In the genomic region with DNA sequence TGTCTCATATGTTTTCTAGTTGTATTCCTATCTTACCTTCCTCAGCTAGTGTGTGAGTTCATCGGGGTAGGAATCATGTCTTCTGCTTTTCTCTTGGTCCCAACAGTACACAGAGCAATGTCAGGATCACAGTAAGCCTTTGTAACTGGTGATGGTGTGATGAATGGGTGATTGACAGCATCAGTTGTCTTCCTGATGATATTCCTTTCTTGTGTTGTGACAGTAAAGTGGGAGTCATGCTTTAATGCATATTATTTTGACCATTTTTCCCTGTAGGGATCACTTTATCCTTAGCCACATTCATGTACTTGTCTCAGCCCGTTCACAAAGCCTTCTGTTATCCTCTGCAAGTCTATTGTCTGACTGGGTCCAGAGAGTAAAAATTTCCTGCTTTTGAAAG, we compare ENCODE assay signal across 21 cellular contexts.
A peak's percentile ranks its signal among the peaks of the same experiment; 100 is the strongest.
DNase-seq lines count a peak whose midpoint lies in the region; ATAC-seq, FAIRE-seq and TF ChIP-seq lines count a peak whose summit lies in the region.
"Had no signal": no experiment of that assay in that cellular context is flagged by ENCODE, and none has a peak within 500 bp of the region (broad histone marks: within the 10 kb centered on the region; RNA-seq: fewer than 3 reads in every experiment).

No MANE protein-coding gene starts in this region.

- H3K4me1 Mint-ChIP-seq in central memory CD8-positive, alpha-beta T cell, result peaks cover 9% of the 10 kb centered on the region
- H3K4me1 Mint-ChIP-seq in natural killer cell, result peaks cover 7 to 16% of the 10 kb centered on the region in 2 donors

- peaks cover 24% of the 10 kb centered on the region for H3K36me3 Mint-ChIP-seq in central memory CD8-positive, alpha-beta T cell (ENCODE audit: insufficient read depth)
- no peaks in the 10 kb centered on the region for H3K36me3 Mint-ChIP-seq in natural killer cell

- intact Hi-C loops in natural killer cell (cut with micrococcal nuclease), result no loop called here
- intact Hi-C loops in dorsolateral prefrontal cortex (cut with DNase I), result no loop called here
- intact Hi-C loops in mucosa of descending colon (cut with DNase I, micrococcal nuclease), result no loop called here

- no peaks in the 10 kb centered on the region for H3K9me3 Mint-ChIP-seq in central memory CD8-positive, alpha-beta T cell
- H3K9me3 Mint-ChIP-seq in natural killer cell, result no peaks in the 10 kb centered on the region
- H3K9me3 Mint-ChIP-seq: CD8-positive, alpha-beta T cell had no signal

- peak overlapping the region; percentile 29 for H3K27ac Mint-ChIP-seq in central memory CD8-positive, alpha-beta T cell (ENCODE audit: low read depth)
- peak overlapping the region; percentile 17 to 66 for H3K27ac Mint-ChIP-seq in natural killer cell
- H3K27ac Mint-ChIP-seq: CD8-positive, alpha-beta T cell had no signal

- peak; percentile 69 for FAIRE-seq in GM12891 (lab: Jason Lieb, UNC)
- FAIRE-seq: A549, GM12878, H54 had no signal

- TF ChIP-seq CTCF in natural killer cell (IDR thresholded peaks at IDR 0.05) (no peak), dorsolateral prefrontal cortex (IDR thresholded peaks at IDR 0.05 in 54 of 56, conservative IDR thresholded peaks at IDR 0.05 in 2 of 56; ENCODE audit: low read depth in 1 of 56, partially characterized antibody in 56 of 56) (no peak), mucosa of descending colon (IDR thresholded peaks at IDR 0.05) (no peak)

- H3K4me1 ChIP-seq in mucosa of descending colon (ENCODE audit: low read depth), result no peaks in the 10 kb centered on the region
- H3K4me1 ChIP-seq: A549, BLaER1, SJSA1 had no signal

- no peak overlapping the region for H3K4me3 Mint-ChIP-seq in central memory CD8-positive, alpha-beta T cell
- H3K4me3 Mint-ChIP-seq in natural killer cell, result no peak overlapping the region
- H3K4me3 Mint-ChIP-seq: CD8-positive, alpha-beta T cell had no signal

- no peaks in the 10 kb centered on the region for H3K27me3 ChIP-seq in dorsolateral prefrontal cortex
- H3K27me3 ChIP-seq: BLaER1, MG63, SJSA1 had no signal

- no peak overlapping the region for H3K4me3 ChIP-seq in dorsolateral prefrontal cortex
- H3K4me3 ChIP-seq in mucosa of descending colon, result no peak overlapping the region
- H3K4me3 ChIP-seq: A549, BLaER1, GM12878, MG63, SJSA1 had no signal

- H3K27ac ChIP-seq in dorsolateral prefrontal cortex, result no peak overlapping the region
- H3K27ac ChIP-seq: A549, BLaER1, SJSA1 had no signal

- DNase-seq in GM12891 (ENCODE audit: insufficient read length, low spot score) (no peak), LHCN-M2 (ENCODE audit: low read depth) (peak; percentile 67), natural killer cell (no peak), dorsolateral prefrontal cortex (no peak), mucosa of descending colon (no peak), AG08395 (ENCODE audit: low spot score) (no peak)
- no peak for DNase-seq in central memory CD8-positive, alpha-beta T cell (ENCODE audit: low spot score in 2 of 2)
- DNase-seq: Calu3; CD8-positive, alpha-beta T cell; GF-D8; MG63; NCI-H1048; NCI-H1436; NCI-H2171 had no signal

- TF ChIP-seq POLR2A in GM12891 (IDR thresholded peaks at IDR 0.05; ENCODE audit: low read depth, low read length), result no peak

- no peaks in the 10 kb centered on the region for H3K9me3 ChIP-seq in mucosa of descending colon
- H3K9me3 ChIP-seq: A549, BLaER1, MG63, SJSA1 had no signal

- no peaks in the 10 kb centered on the region for H3K27me3 Mint-ChIP-seq in central memory CD8-positive, alpha-beta T cell
- no peaks in the 10 kb centered on the region for H3K27me3 Mint-ChIP-seq in natural killer cell (ENCODE audit: low read depth in 2 of 2)

- H3K36me3 ChIP-seq in mucosa of descending colon (ENCODE audit: low read depth), result no peaks in the 10 kb centered on the region
- H3K36me3 ChIP-seq: MG63 had no signal

- no peak for ATAC-seq in central memory CD8-positive, alpha-beta T cell (replicated peaks; ENCODE audit: extremely low read depth, poor library complexity, severe bottlenecking)
- ATAC-seq in natural killer cell (no peak), mucosa of descending colon (no peak), GM19467 (IDR thresholded peaks at IDR 0.05; ENCODE audit: unreplicated experiment) (no peak)
- ATAC-seq: A549; CD8-positive, alpha-beta T cell; GM12878; Panc1 had no signal

TF ChIP-seq in GM12891, 5 proteins besides CTCF, POLR2A, EP300 and RAD21:
- TF ChIP-seq SPI1 (IDR thresholded peaks at IDR 0.05; ENCODE audit: low read depth, low read length) (no peak), POU2F2 (IDR thresholded peaks at IDR 0.05; ENCODE audit: low read depth, low read length) (no peak), TAF1 (IDR thresholded peaks at IDR 0.05; ENCODE audit: low read depth, low read length) (no peak), POLR2AphosphoS5 (IDR thresholded peaks at IDR 0.05; ENCODE audit: low read depth, low read length) (no peak), PAX5 (IDR thresholded peaks at IDR 0.05; ENCODE audit: insufficient read depth, low read length, severe bottlenecking) (no peak)
